2 cellular contexts compared by ENCODE assay signal in genomic region chr12:122740351-122740750, GRCh38.
TF ChIP-seq lines count a peak whose summit lies in the region.

No MANE protein-coding gene starts in this region.

TF ChIP-seq in Ishikawa, 13 proteins besides CTCF, POLR2A, EP300 and RAD21:
- no peak for TF ChIP-seq REST (IDR thresholded peaks at IDR 0.05; ENCODE audit: low read depth)
- peak; percentile 88 for TF ChIP-seq CEBPB (IDR thresholded peaks at IDR 0.05)
- no peak for TF ChIP-seq TCF12 (IDR thresholded peaks at IDR 0.05; ENCODE audit: low read depth)
- TF ChIP-seq FOXM1 (IDR thresholded peaks at IDR 0.05; ENCODE audit: borderline replicate concordance, low read depth) = no peak
- TF ChIP-seq, protein P1, sequence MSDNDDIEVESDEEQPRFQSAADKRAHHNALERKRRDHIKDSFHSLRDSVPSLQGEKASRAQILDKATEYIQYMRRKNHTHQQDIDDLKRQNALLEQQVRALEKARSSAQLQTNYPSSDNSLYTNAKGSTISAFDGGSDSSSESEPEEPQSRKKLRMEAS (IDR thresholded peaks at IDR 0.05) = no peak
- no peak for TF ChIP-seq YY1 (IDR thresholded peaks at IDR 0.05; ENCODE audit: low read depth)

TF ChIP-seq in K562, 482 proteins besides CTCF, POLR2A, EP300 and RAD21 (continues in another document):
- TF ChIP-seq ZNF444 (CRISPR knock-in tag; IDR thresholded peaks at IDR 0.05) (no peak), NFYB (IDR thresholded peaks at IDR 0.05; ENCODE audit: extremely low read depth, insufficient read length) (peak; percentile 18), MEF2A (IDR thresholded peaks at IDR 0.05; ENCODE audit: control insufficient read depth, low read depth, low read length) (no peak), ATF1 (CRISPR knock-in tag; IDR thresholded peaks at IDR 0.05) (no peak), ATF1 (tag; IDR thresholded peaks at IDR 0.05) (peak; percentile 51), NFE2 (IDR thresholded peaks at IDR 0.05; ENCODE audit: low read depth) (peak; percentile 52), SMARCC2 (IDR thresholded peaks at IDR 0.05; ENCODE audit: low read depth) (no peak), ZNF76 (CRISPR knock-in tag; IDR thresholded peaks at IDR 0.05; ENCODE audit: borderline replicate concordance) (no peak), ZNF324 (CRISPR knock-in tag; IDR thresholded peaks at IDR 0.05) (no peak), RBM14 (IDR thresholded peaks at IDR 0.05; ENCODE audit: borderline replicate concordance, insufficient read depth, low read depth, low read length) (no peak), RBM15 (IDR thresholded peaks at IDR 0.05; ENCODE audit: insufficient read depth, low read length) (no peak), RFX7 (CRISPR knock-in tag; IDR thresholded peaks at IDR 0.05) (no peak), ELF4 (CRISPR knock-in tag; IDR thresholded peaks at IDR 0.05) (no peak), TRIM24 (IDR thresholded peaks at IDR 0.05) (peak; percentile 41 to 69; a peak in 3 of 4 replicates), ZNF224 (CRISPR knock-in tag; IDR thresholded peaks at IDR 0.05) (no peak), MBD2 (IDR thresholded peaks at IDR 0.05; ENCODE audit: borderline replicate concordance, low read depth) (no peak), TFE3 (CRISPR knock-in tag; IDR thresholded peaks at IDR 0.05) (no peak), TCF15 (CRISPR knock-in tag; IDR thresholded peaks at IDR 0.05) (no peak), ZNF644 (tag; IDR thresholded peaks at IDR 0.05; ENCODE audit: low read depth) (0 out of 2 replicates have a peak, but pooled peaks have one; percentile 77), CTBP1 (IDR thresholded peaks at IDR 0.05; ENCODE audit: borderline replicate concordance) (peak; percentile 29; the same call in 1 of the 2 replicates), XRCC5 (IDR thresholded peaks at IDR 0.05; ENCODE audit: low read depth, low read length) (no peak), ZNF764 (CRISPR knock-in tag; IDR thresholded peaks at IDR 0.05; ENCODE audit: low read depth) (no peak), CBX3 (IDR thresholded peaks at IDR 0.05; ENCODE audit: borderline replicate concordance in 1 of 2, low read length in 2 of 2) (peak in 1 of 2 experiments; percentile 85; a peak in 1 of 3 replicates), ZNF143 (CRISPR knock-in tag; IDR thresholded peaks at IDR 0.05) (no peak), WHSC1 (IDR thresholded peaks at IDR 0.05; ENCODE audit: low read length) (no peak), SMARCB1 (IDR thresholded peaks at IDR 0.05; ENCODE audit: insufficient read length, low read depth) (no peak), PHF20 (IDR thresholded peaks at IDR 0.05; ENCODE audit: partially characterized antibody) (no peak), ESRRB (CRISPR knock-in tag; IDR thresholded peaks at IDR 0.05; ENCODE audit: borderline replicate concordance) (no peak), JUN (IDR thresholded peaks at IDR 0.05; ENCODE audit: borderline replicate concordance, low read depth, low read length) (peak; percentile 56; the same call in 1 of the 2 replicates), JUN (CRISPR knock-in tag; IDR thresholded peaks at IDR 0.05; ENCODE audit: borderline replicate concordance) (no peak), ZNF589 (CRISPR knock-in tag; IDR thresholded peaks at IDR 0.05; ENCODE audit: low read depth) (no peak), HMGXB4 (CRISPR knock-in tag; IDR thresholded peaks at IDR 0.05) (no peak), TAF7 (tag; IDR thresholded peaks at IDR 0.05) (no peak), TEAD4 (IDR thresholded peaks at IDR 0.05; ENCODE audit: low read length) (peak; percentile 45), TEAD4 (CRISPR knock-in tag; IDR thresholded peaks at IDR 0.05; ENCODE audit: borderline replicate concordance) (no peak), ETV1 (tag; conservative IDR thresholded peaks at IDR 0.05; ENCODE audit: low read depth) (peak; percentile 29; the same call in 1 of the 2 replicates), SMAD4 (CRISPR knock-in tag; conservative IDR thresholded peaks at IDR 0.05) (no peak), ADNP (tag; IDR thresholded peaks at IDR 0.05) (no peak), DPF2 (IDR thresholded peaks at IDR 0.05) (no peak), CAMTA2 (CRISPR knock-in tag; conservative IDR thresholded peaks at IDR 0.05) (no peak), EHMT2 (IDR thresholded peaks at IDR 0.05) (peak; percentile 96), YBX1 (IDR thresholded peaks at IDR 0.05) (no peak), JUND (IDR thresholded peaks at IDR 0.05; ENCODE audit: borderline replicate concordance, low read depth, low read length) (peak; percentile 87), JUND (tag; IDR thresholded peaks at IDR 0.05; ENCODE audit: borderline replicate concordance, low read depth, low read length) (peak; percentile 93), CHD2 (IDR thresholded peaks at IDR 0.05; ENCODE audit: low read depth, low read length) (no peak), KDM2B (CRISPR knock-in tag; IDR thresholded peaks at IDR 0.05) (no peak), CEBPG (CRISPR knock-in tag; IDR thresholded peaks at IDR 0.05) (peak; percentile 98), CEBPG (tag; conservative IDR thresholded peaks at IDR 0.05 in 1 of 2, IDR thresholded peaks at IDR 0.05 in 1 of 2) (peak; percentile 94 to 98), CEBPB (tag; IDR thresholded peaks at IDR 0.05) (peak; percentile 100), IRF9 (tag; IDR thresholded peaks at IDR 0.05) (peak; percentile 98), ZBTB7A (IDR thresholded peaks at IDR 0.05; ENCODE audit: borderline replicate concordance, control insufficient read depth, low read depth, low read length) (no peak), ZNF175 (CRISPR knock-in tag; IDR thresholded peaks at IDR 0.05; ENCODE audit: low read depth) (no peak), MECOM (CRISPR knock-in tag; IDR thresholded peaks at IDR 0.05) (no peak), HNRNPK (IDR thresholded peaks at IDR 0.05; ENCODE audit: low read depth, low read length, poor library complexity, severe bottlenecking) (no peak), POLR2AphosphoS5 (IDR thresholded peaks at IDR 0.05; ENCODE audit: control insufficient read depth, insufficient read depth, low read depth, low read length) (no peak)
- TF ChIP-seq, protein P2, sequence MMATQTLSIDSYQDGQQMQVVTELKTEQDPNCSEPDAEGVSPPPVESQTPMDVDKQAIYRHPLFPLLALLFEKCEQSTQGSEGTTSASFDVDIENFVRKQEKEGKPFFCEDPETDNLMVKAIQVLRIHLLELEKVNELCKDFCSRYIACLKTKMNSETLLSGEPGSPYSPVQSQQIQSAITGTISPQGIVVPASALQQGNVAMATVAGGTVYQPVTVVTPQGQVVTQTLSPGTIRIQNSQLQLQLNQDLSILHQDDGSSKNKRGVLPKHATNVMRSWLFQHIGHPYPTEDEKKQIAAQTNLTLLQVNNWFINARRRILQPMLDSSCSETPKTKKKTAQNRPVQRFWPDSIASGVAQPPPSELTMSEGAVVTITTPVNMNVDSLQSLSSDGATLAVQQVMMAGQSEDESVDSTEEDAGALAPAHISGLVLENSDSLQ (IDR thresholded peaks at IDR 0.05) = peak; percentile 72
- TF ChIP-seq, protein P3, sequence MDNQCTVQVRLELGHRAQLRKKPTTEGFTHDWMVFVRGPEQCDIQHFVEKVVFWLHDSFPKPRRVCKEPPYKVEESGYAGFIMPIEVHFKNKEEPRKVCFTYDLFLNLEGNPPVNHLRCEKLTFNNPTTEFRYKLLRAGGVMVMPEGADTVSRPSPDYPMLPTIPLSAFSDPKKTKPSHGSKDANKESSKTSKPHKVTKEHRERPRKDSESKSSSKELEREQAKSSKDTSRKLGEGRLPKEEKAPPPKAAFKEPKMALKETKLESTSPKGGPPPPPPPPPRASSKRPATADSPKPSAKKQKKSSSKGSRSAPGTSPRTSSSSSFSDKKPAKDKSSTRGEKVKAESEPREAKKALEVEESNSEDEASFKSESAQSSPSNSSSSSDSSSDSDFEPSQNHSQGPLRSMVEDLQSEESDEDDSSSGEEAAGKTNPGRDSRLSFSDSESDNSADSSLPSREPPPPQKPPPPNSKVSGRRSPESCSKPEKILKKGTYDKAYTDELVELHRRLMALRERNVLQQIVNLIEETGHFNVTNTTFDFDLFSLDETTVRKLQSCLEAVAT (IDR thresholded peaks at IDR 0.05) = no peak
- TF ChIP-seq, protein P4, sequence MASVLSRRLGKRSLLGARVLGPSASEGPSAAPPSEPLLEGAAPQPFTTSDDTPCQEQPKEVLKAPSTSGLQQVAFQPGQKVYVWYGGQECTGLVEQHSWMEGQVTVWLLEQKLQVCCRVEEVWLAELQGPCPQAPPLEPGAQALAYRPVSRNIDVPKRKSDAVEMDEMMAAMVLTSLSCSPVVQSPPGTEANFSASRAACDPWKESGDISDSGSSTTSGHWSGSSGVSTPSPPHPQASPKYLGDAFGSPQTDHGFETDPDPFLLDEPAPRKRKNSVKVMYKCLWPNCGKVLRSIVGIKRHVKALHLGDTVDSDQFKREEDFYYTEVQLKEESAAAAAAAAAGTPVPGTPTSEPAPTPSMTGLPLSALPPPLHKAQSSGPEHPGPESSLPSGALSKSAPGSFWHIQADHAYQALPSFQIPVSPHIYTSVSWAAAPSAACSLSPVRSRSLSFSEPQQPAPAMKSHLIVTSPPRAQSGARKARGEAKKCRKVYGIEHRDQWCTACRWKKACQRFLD (CRISPR knock-in tag; IDR thresholded peaks at IDR 0.05) = 0 out of 2 replicates have a peak, but pooled peaks have one; percentile 26
- TF ChIP-seq, protein P5, sequence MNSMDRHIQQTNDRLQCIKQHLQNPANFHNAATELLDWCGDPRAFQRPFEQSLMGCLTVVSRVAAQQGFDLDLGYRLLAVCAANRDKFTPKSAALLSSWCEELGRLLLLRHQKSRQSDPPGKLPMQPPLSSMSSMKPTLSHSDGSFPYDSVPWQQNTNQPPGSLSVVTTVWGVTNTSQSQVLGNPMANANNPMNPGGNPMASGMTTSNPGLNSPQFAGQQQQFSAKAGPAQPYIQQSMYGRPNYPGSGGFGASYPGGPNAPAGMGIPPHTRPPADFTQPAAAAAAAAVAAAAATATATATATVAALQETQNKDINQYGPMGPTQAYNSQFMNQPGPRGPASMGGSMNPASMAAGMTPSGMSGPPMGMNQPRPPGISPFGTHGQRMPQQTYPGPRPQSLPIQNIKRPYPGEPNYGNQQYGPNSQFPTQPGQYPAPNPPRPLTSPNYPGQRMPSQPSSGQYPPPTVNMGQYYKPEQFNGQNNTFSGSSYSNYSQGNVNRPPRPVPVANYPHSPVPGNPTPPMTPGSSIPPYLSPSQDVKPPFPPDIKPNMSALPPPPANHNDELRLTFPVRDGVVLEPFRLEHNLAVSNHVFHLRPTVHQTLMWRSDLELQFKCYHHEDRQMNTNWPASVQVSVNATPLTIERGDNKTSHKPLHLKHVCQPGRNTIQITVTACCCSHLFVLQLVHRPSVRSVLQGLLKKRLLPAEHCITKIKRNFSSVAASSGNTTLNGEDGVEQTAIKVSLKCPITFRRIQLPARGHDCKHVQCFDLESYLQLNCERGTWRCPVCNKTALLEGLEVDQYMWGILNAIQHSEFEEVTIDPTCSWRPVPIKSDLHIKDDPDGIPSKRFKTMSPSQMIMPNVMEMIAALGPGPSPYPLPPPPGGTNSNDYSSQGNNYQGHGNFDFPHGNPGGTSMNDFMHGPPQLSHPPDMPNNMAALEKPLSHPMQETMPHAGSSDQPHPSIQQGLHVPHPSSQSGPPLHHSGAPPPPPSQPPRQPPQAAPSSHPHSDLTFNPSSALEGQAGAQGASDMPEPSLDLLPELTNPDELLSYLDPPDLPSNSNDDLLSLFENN (IDR thresholded peaks at IDR 0.05; ENCODE audit: low read depth in 2 of 2, low read length in 2 of 2) = no peak
